ENCODE assay signal across 1 cellular context in genomic region chr7:5837153-5837552, GRCh38.
TF ChIP-seq lines count a peak whose summit lies in the region.

No MANE protein-coding gene starts in this region.

TF ChIP-seq in HepG2, 621 proteins besides CTCF, POLR2A, EP300 and RAD21:
- 0 out of 2 replicates have a peak, but pooled peaks have one; percentile 26 for TF ChIP-seq ZNF121 (CRISPR knock-in tag; IDR thresholded peaks at IDR 0.05)
TF ChIP-seq in HepG2: peak in this region for 1; not testable (repeated sequence) for 620.
